Comparison of ENCODE assay signal across 20 cellular contexts in the genomic region with DNA sequence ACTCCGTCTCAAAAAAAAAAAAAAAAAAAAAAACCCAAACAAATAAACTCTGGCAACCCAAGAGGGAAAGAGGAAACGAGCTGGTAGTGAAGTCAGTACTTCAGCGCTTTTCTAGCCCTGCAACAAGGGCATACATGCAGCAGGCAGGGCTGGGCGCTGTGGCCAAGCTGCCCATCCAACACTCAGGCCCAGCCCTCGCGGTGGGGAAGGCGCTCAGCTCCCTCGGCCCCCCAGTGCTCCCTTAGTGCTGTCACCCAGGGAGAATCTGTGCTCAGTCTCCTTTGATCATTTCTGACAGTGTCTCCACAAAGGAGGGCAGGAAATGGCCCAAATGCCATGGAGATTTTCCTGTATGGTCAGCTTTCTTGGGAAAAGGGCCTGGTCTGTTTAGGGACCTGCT.
"Had no signal": no experiment of that assay in that cellular context is flagged by ENCODE, and none has a peak within 500 bp of the region (broad histone marks: within the 10 kb centered on the region; RNA-seq: fewer than 3 reads in every experiment).

No MANE protein-coding gene starts in this region.

- DNase-seq: activated CD4-positive, alpha-beta memory T cell treated with anti-CD3 and anti-CD28 coated beads for 36 hours; activated CD4-positive, alpha-beta T cell treated with anti-CD3 and anti-CD28 coated beads for 36 hours; activated naive CD4-positive, alpha-beta T cell treated with anti-CD3 and anti-CD28 coated beads for 36 hours; activated T-cell treated with anti-CD3 and anti-CD28 coated beads for 4 hours; cerebellar nuclear complex; effector CD8-positive, alpha-beta T cell; midbrain; nephron progenitor cell; nucleus accumbens; sigmoid colon; spleen; stimulated activated CD4-positive, alpha-beta T cell treated with anti-CD3 and anti-CD28 coated beads, Interleukin-4, amount 100 ng/mL, for 4 hours; stimulated activated naive CD4-positive, alpha-beta T cell had no signal

- H3K27me3 Mint-ChIP-seq: activated CD4-positive, alpha-beta memory T cell treated with anti-CD3 and anti-CD28 coated beads for 36 hours; activated CD4-positive, alpha-beta T cell treated with anti-CD3 and anti-CD28 coated beads for 36 hours; dendritic cell treated with granulocyte-macrophage colony-stimulating factor and Interleukin-4, amounts not matched to agents 40 ng/mL and 50 ng/mL, for 4 days; type B pancreatic cell had no signal

- H3K27ac ChIP-seq: breast epithelium, esophagus muscularis mucosa, sigmoid colon, spleen had no signal

- H3K27me3 ChIP-seq: adrenal gland, breast epithelium, esophagus muscularis mucosa, sigmoid colon, spleen had no signal

- ATAC-seq: activated CD4-positive, alpha-beta T cell treated with anti-CD3 and anti-CD28 coated beads for 36 hours had no signal

- H3K9me3 ChIP-seq: adrenal gland, breast epithelium, esophagus muscularis mucosa, sigmoid colon, spleen had no signal

- H3K4me3 Mint-ChIP-seq: activated CD4-positive, alpha-beta memory T cell treated with anti-CD3 and anti-CD28 coated beads for 36 hours; activated CD4-positive, alpha-beta T cell treated with anti-CD3 and anti-CD28 coated beads for 36 hours; activated naive CD4-positive, alpha-beta T cell treated with anti-CD3 and anti-CD28 coated beads for 36 hours; dendritic cell treated with granulocyte-macrophage colony-stimulating factor and Interleukin-4, amounts not matched to agents 40 ng/mL and 50 ng/mL, for 4 days; nephron progenitor cell; T-helper 2 cell treated with Interferon-gamma antibody and Interleukin-4, amounts not matched to agents 5 μg/mL and 100 μg/mL, for 36 hours; type B pancreatic cell had no signal

- H3K4me1 Mint-ChIP-seq: nephron progenitor cell had no signal

- H3K4me3 ChIP-seq: adrenal gland, breast epithelium, esophagus muscularis mucosa, sigmoid colon, spleen had no signal

- H3K4me1 ChIP-seq: breast epithelium had no signal

- H3K27ac Mint-ChIP-seq: activated CD4-positive, alpha-beta memory T cell treated with anti-CD3 and anti-CD28 coated beads for 36 hours; activated naive CD4-positive, alpha-beta T cell treated with anti-CD3 and anti-CD28 coated beads for 36 hours; activated T-helper 2 cell treated with anti-CD3 and anti-CD28 coated beads, Interferon-gamma antibody, Interleukin-2, Interleukin-4, amounts not matched to agents 10 μg/mL and 5 μg/mL and 100 μg/mL, durations not matched to agents 14 hours and 24 hours and 36 hours; dendritic cell treated with granulocyte-macrophage colony-stimulating factor and Interleukin-4, amounts not matched to agents 40 ng/mL and 50 ng/mL, for 4 days; T-helper 2 cell treated with Interferon-gamma antibody and Interleukin-4, amounts not matched to agents 5 μg/mL and 100 μg/mL, for 36 hours; type B pancreatic cell had no signal

- H3K9me3 Mint-ChIP-seq: activated CD4-positive, alpha-beta memory T cell treated with anti-CD3 and anti-CD28 coated beads for 36 hours; activated naive CD4-positive, alpha-beta T cell treated with anti-CD3 and anti-CD28 coated beads for 36 hours; activated T-helper 2 cell treated with anti-CD3 and anti-CD28 coated beads, Interferon-gamma antibody, Interleukin-2, Interleukin-4, amounts not matched to agents 10 μg/mL and 5 μg/mL and 100 μg/mL, durations not matched to agents 14 hours and 24 hours and 36 hours; dendritic cell treated with granulocyte-macrophage colony-stimulating factor and Interleukin-4, amounts not matched to agents 40 ng/mL and 50 ng/mL, for 4 days; nephron progenitor cell; T-helper 2 cell treated with Interferon-gamma antibody and Interleukin-4, amounts not matched to agents 5 μg/mL and 100 μg/mL, for 36 hours; type B pancreatic cell had no signal
